ENCODE assay signal across 8 cellular contexts in genomic region chr16:57628008-57628781, GRCh38. TPM values are rescaled to one million over a fixed set of nuclear protein-coding genes. Genes with fewer than 3 reads are reported as not detected.
A peak's percentile ranks its signal among the peaks of the same experiment; 100 is the strongest.
DNase-seq lines count a peak whose midpoint lies in the region; ATAC-seq and TF ChIP-seq lines count a peak whose summit lies in the region.

TSS of gene ADGRG1 (plus strand) at chr16:57628630. CDS start at chr16:57650288, 21,658 bp downstream.

- peak within 1 kb of the TSS; percentile 49 for H3K4me3 ChIP-seq in GM23248
- peak within 1 kb of the TSS; percentile 15 to 43 (median 32) for H3K4me3 ChIP-seq in tibial nerve

- H3K9me2 ChIP-seq in GM23248 (ENCODE audit: insufficient read depth) = no peaks in the 10 kb centered on the region

- peak in 1 of 2 donors; percentile 47 for TF ChIP-seq POLR2A in tibial nerve (IDR thresholded peaks at IDR 0.05)

- H3F3A ChIP-seq in GM23248 (ENCODE audit: insufficient read depth) = peaks cover 4% of the 10 kb centered on the region; the same call in 1 of the 2 replicates

- H3K4me1 Mint-ChIP-seq in activated naive CD8-positive, alpha-beta T cell treated with anti-CD3 and anti-CD28 coated beads for 36 hours = peaks cover 9% of the 10 kb centered on the region

- peak in 1 of 5 experiments; percentile 14 for TF ChIP-seq CTCF in tibial nerve (IDR thresholded peaks at IDR 0.05)

- H3K36me3 ChIP-seq in GM23248 (ENCODE audit: low read depth) = no peaks in the 10 kb centered on the region
- H3K36me3 ChIP-seq in tibial nerve = no peaks in the 10 kb centered on the region

- peak within 1 kb of the TSS; percentile 89 for H3K27ac ChIP-seq in GM23248
- H3K27ac ChIP-seq in tibial nerve = peak within 1 kb of the TSS; percentile 47 to 95 (median 74)

- H3K9me3 ChIP-seq in GM23248 (ENCODE audit: low read depth) (no peaks in the 10 kb centered on the region), tibial nerve (no peaks in the 10 kb centered on the region)

- H3K9me3 Mint-ChIP-seq in activated naive CD8-positive, alpha-beta T cell treated with anti-CD3 and anti-CD28 coated beads for 36 hours = no peaks in the 10 kb centered on the region

- peak within 1 kb of the TSS; percentile 27 for H3K27ac Mint-ChIP-seq in activated naive CD8-positive, alpha-beta T cell treated with anti-CD3 and anti-CD28 coated beads for 36 hours

- in situ Hi-C loops in GM23248 (cut with MboI) = no loop called here

- H3K79me2 ChIP-seq in GM23248 (ENCODE audit: insufficient read depth) = no peaks in the 10 kb centered on the region

- H3K27me3 ChIP-seq in GM23248 (replicated peaks; ENCODE audit: insufficient read depth) (no peaks in the 10 kb centered on the region), tibial nerve (peaks cover 0 to 12% of the 10 kb centered on the region in 2 donors)

- H3K4me3 Mint-ChIP-seq in activated naive CD8-positive, alpha-beta T cell treated with anti-CD3 and anti-CD28 coated beads for 36 hours = peak within 1 kb of the TSS; percentile 38

- H3K4me2 ChIP-seq in GM23248 (ENCODE audit: unreplicated experiment) = peak within 1 kb of the TSS; percentile 68

- DNase-seq in GM23248 = peak; percentile 98
- DNase-seq in OCI-M1 (lab: John Stamatoyannopoulos, UW) = peak; percentile 80
- DNase-seq in activated naive CD8-positive, alpha-beta T cell treated with anti-CD3 and anti-CD28 coated beads for 36 hours = peak; percentile 78
- DNase-seq in glomerular endothelial cell (ENCODE audit: extremely low read depth, low read depth, low spot score) = no peak
- peak in 53 of 56 donors; percentile 57 to 96 (median 75) for DNase-seq in nucleus accumbens (lab: John Stamatoyannopoulos, UW)
- peak; percentile 56 to 57 for DNase-seq in tibial nerve (ENCODE audit: low spot score in 2 of 2)
- no peak for DNase-seq in NCI-H526 treated with DMSO at 0.1 percent for 48 hours (lab: John Stamatoyannopoulos, UW)

- peak in 1 of 2 donors; percentile 71 for TF ChIP-seq EP300 in tibial nerve (IDR thresholded peaks at IDR 0.05)

- peak within 1 kb of the TSS; percentile 79 for H3K9ac ChIP-seq in GM23248

- no peaks in the 10 kb centered on the region for H3K36me3 Mint-ChIP-seq in activated naive CD8-positive, alpha-beta T cell treated with anti-CD3 and anti-CD28 coated beads for 36 hours

- peak within 1 kb of the TSS; percentile 42; the same call in 1 of the 2 replicates for H2AFZ ChIP-seq in GM23248

- H4K20me1 ChIP-seq in GM23248 (ENCODE audit: insufficient read depth) = no peaks in the 10 kb centered on the region

- WGBS in GM23248 (ENCODE audit: low coverage in 1 of 2, low lambda C conversion rate in 2 of 2, missing lambda C conversion rate in 2 of 2), 2 experiments = 2 to 4% methylated on average over 29 to 30 of the region's 32 CpGs
- WGBS in tibial nerve, 2 donors = 1 to 6% methylated on average over 27 of the region's 32 CpGs

- ATAC-seq in HG03025 (IDR thresholded peaks at IDR 0.05; ENCODE audit: low FRiP score, unreplicated experiment) = no peak

- H3K27me3 Mint-ChIP-seq in activated naive CD8-positive, alpha-beta T cell treated with anti-CD3 and anti-CD28 coated beads for 36 hours = peaks cover 23% of the 10 kb centered on the region

- H3K4me1 ChIP-seq in GM23248 (ENCODE audit: insufficient read depth) (peaks cover 19% of the 10 kb centered on the region), tibial nerve (peaks cover 0 to 70% (median 21%) of the 10 kb centered on the region in 4 donors)

RNA-seq across cellular contexts. Expression of gene ADGRG1, which starts in this region (rescaled TPM):
- 0.54 and 0.89 TPM in 2 replicates for total RNA-seq in GM23248 (2014; rRNA removed; shearing (Covaris generic))
- polyA plus RNA-seq in GM23248 (2016; fragmentation: Nextera tagmentation; extraction: Ambion mirVana) = 0.58 and 1.2 TPM in 2 replicates
- 1 to 10 TPM; 2.8 to 3.0 TPM for total RNA-seq in activated naive CD8-positive, alpha-beta T cell treated with anti-CD3 and anti-CD28 coated beads for 36 hours
- total RNA-seq in glomerular endothelial cell (129 and 222 TPM in 2 replicates), tibial nerve (10 to 100 TPM in 3 of 4 donors, 1 to 10 TPM in 1; 9.0 to 59.4 (median 41.8) TPM)

Comparison
In these comparisons a context has a peak if more than half of its experiments do, and no peak if none do; other contexts are left out.
1. DNase-seq: peak in GM23248 (single experiment), OCI-M1 (single experiment), activated naive CD8-positive, alpha-beta T cell treated with anti-CD3 and anti-CD28 coated beads for 36 hours (single experiment), nucleus accumbens (53 of 56) and tibial nerve (2 of 2); none in glomerular endothelial cell (single experiment) and NCI-H526 treated with DMSO at 0.1 percent for 48 hours (single experiment).